In genomic region chr13:41034382-41034781, GRCh38 we compare ENCODE assay signal across 2 cellular contexts.
A peak's percentile ranks its signal among the peaks of the same experiment; 100 is the strongest.
TF ChIP-seq lines count a peak whose summit lies in the region.

No MANE protein-coding gene starts in this region.

TF ChIP-seq in GM12878, 131 proteins besides CTCF, POLR2A, EP300 and RAD21:
- TF ChIP-seq MYB (IDR thresholded peaks at IDR 0.05; ENCODE audit: borderline replicate concordance, low read depth, low read length) = no peak
- TF ChIP-seq NR2C1 (IDR thresholded peaks at IDR 0.05) = no peak
- no peak for TF ChIP-seq SMARCA5 (IDR thresholded peaks at IDR 0.05)
- 0 out of 2 replicates have a peak, but pooled peaks have one; percentile 39 for TF ChIP-seq ATF7 (IDR thresholded peaks at IDR 0.05; ENCODE audit: low read depth)
- no peak for TF ChIP-seq HDGF (IDR thresholded peaks at IDR 0.05)

TF ChIP-seq in endothelial cell of umbilical vein, 7 proteins besides CTCF, POLR2A, EP300 and RAD21:
- TF ChIP-seq FOS (IDR thresholded peaks at IDR 0.05; ENCODE audit: borderline replicate concordance, insufficient read depth, low read length) (no peak), JUN (IDR thresholded peaks at IDR 0.05; ENCODE audit: borderline replicate concordance, insufficient read depth, insufficient read length, low read depth) (no peak), MAX (IDR thresholded peaks at IDR 0.05; ENCODE audit: insufficient read depth, insufficient read length) (no peak), MYC (IDR thresholded peaks at IDR 0.05; ENCODE audit: low read depth, low read length) (no peak), EZH2 (IDR thresholded peaks at IDR 0.05; ENCODE audit: borderline replicate concordance, low read depth, low read length, severe bottlenecking) (no peak), POLR2AphosphoS5 (IDR thresholded peaks at IDR 0.05; ENCODE audit: insufficient read depth, low read depth, low read length) (no peak), GATA2 (IDR thresholded peaks at IDR 0.05; ENCODE audit: insufficient read depth, insufficient read length, low read depth, low read length) (no peak)
TF ChIP-seq in endothelial cell of umbilical vein: peak in this region for 0.
